Comparison of ENCODE assay signal across 1 cellular context in genomic region chr2:27308359-27308875, GRCh38.
TF ChIP-seq lines count a peak whose summit lies in the region.

Gene UCN (minus strand): TSS chr2:27308445. CDS start chr2:27307895, 550 bp downstream.

TF ChIP-seq in GM12878, 131 proteins besides CTCF, POLR2A, EP300 and RAD21:
- peak; percentile 67; the same call in 1 of the 2 replicates for TF ChIP-seq REST (IDR thresholded peaks at IDR 0.05; ENCODE audit: low read depth, low read length)
- no peak for TF ChIP-seq SMAD5 (IDR thresholded peaks at IDR 0.05; ENCODE audit: low read depth)
